In the genomic region with DNA sequence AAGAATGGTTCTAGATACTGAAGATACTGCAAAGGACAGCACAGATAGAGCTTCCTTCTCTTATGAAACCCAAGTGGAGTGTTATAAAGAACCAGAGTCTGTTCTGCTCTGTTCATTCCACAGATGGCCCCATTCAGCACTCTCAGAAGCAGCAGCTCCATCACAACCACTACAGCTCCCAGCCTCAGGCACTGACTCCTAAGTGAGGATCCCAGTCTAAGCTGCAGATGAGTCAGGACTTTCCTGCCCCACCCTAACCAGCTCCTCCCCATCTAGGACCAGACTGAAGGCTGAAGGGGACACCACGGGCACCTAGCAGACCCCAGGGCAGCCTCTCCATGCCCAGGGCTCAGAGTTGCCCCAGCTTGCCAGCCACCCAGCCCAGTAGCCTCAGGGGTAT, we compare ENCODE assay signal across 26 cellular contexts.
"Had no signal": no experiment of that assay in that cellular context is flagged by ENCODE, and none has a peak within 500 bp of the region (broad histone marks: within the 10 kb centered on the region; RNA-seq: fewer than 3 reads in every experiment).

No MANE protein-coding gene starts in this region.

- H3K9me3 ChIP-seq: adrenal gland, body of pancreas, pancreas, prostate gland, stomach, thyroid gland, upper lobe of right lung had no signal

- H3K4me3 ChIP-seq: adrenal gland, body of pancreas, coronary artery, dorsolateral prefrontal cortex, pancreas, prostate gland, skin epidermis, stomach, thyroid gland, upper lobe of right lung had no signal

- H3K27ac ChIP-seq: adrenal gland, body of pancreas, coronary artery, dorsolateral prefrontal cortex, pancreas, prostate gland, skin epidermis, stomach, thyroid gland, upper lobe of right lung had no signal

- H3K36me3 ChIP-seq: adrenal gland, pancreas, prostate gland, stomach, thyroid gland, upper lobe of right lung had no signal

- H3K27me3 ChIP-seq: adrenal gland, body of pancreas, dorsolateral prefrontal cortex, pancreas, thyroid gland, upper lobe of right lung had no signal

- DNase-seq: activated B cell treated with CpG ODN at 0.5 μM for 24 hours; activated CD4-positive, alpha-beta T cell treated with anti-CD3 and anti-CD28 coated beads, Interleukin-2, amount 50 U/mL, for 4 hours; activated naive CD4-positive, alpha-beta T cell; activated T-cell treated with anti-CD3 and anti-CD28 coated beads for 4 hours; activated T-cell treated with anti-CD3 and anti-CD28 coated beads, Interleukin-2, amount 50 U/mL, for 72 hours; aorta; body of pancreas; dorsolateral prefrontal cortex; effector memory CD4-positive, alpha-beta T cell; erythroblast; head of caudate nucleus; immature natural killer cell; midbrain; naive thymus-derived CD4-positive, alpha-beta T cell; nucleus accumbens; pancreas; retina; stimulated activated CD4-positive, alpha-beta T cell treated with anti-CD3 and anti-CD28 coated beads, Interleukin-12 subunit alpha, Interleukin-12 subunit beta, amount 100 ng/mL, for 4 hours; stimulated activated CD4-positive, alpha-beta T cell treated with anti-CD3 and anti-CD28 coated beads, Interleukin-4, amount 100 ng/mL, for 1 hour; stomach; upper lobe of right lung had no signal

- ATAC-seq: activated T-cell treated with anti-CD3 and anti-CD28 coated beads, Interleukin-2, amount 50 U/mL, for 72 hours; body of pancreas; pancreas; upper lobe of right lung had no signal

- H3K4me1 ChIP-seq: adrenal gland, body of pancreas, pancreas, prostate gland, stomach, upper lobe of right lung had no signal
